ENCODE assay signal across 17 cellular contexts in the genomic region with DNA sequence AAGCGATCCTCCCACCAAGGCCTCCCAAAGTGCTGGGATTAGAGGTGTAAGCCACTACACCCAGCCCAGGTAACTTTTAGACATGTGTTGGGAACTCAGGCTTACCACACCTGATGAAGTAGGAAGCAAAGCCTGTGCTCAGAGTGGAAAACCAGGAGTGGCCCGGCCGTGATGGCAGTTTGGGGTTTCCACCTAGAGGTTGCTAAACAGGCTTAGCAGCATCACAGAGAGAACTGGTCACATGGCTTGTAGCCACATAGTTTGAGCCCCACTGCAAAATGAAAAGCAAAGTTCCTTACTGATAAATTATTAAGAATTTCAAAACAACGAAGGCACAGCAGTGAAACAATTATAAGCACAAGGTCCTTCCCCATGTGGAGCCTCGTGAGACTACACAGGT.
DNase-seq lines count a peak whose midpoint lies in the region; ATAC-seq and TF ChIP-seq lines count a peak whose summit lies in the region.
"Had no signal": no experiment of that assay in that cellular context is flagged by ENCODE, and none has a peak within 500 bp of the region (broad histone marks: within the 10 kb centered on the region; RNA-seq: fewer than 3 reads in every experiment).

No MANE protein-coding gene starts in this region.

- CTCF ChIA-PET in CD4-positive, alpha-beta T cell (lab: Charles Lee), result no interaction called here
- CTCF ChIA-PET in CD8-positive, alpha-beta T cell (lab: Charles Lee), result no interaction called here

- no peaks in the 10 kb centered on the region for H3K9me3 ChIP-seq in lower lobe of right lung
- no peaks in the 10 kb centered on the region for H3K9me3 ChIP-seq in CD4-positive, alpha-beta T cell (ENCODE audit: control insufficient read depth, low read length)
- no peaks in the 10 kb centered on the region for H3K9me3 ChIP-seq in CD8-positive, alpha-beta T cell (ENCODE audit: low read length)
- H3K9me3 ChIP-seq: adrenal gland, tibial artery had no signal

- no peak for TF ChIP-seq CTCF in choroid plexus epithelial cell (conservative IDR thresholded peaks at IDR 0.05; ENCODE audit: low read depth, low read length)
- TF ChIP-seq CTCF in lower lobe of right lung (IDR thresholded peaks at IDR 0.05), result no peak
- no peak for TF ChIP-seq CTCF in CD4-positive, alpha-beta T cell (IDR thresholded peaks at IDR 0.05)
- TF ChIP-seq CTCF in CD8-positive, alpha-beta T cell (IDR thresholded peaks at IDR 0.05), result no peak

- ATAC-seq in lower lobe of right lung, result peak; percentile 84 to 91
- no peak for ATAC-seq in CD4-positive, alpha-beta T cell (ENCODE audit: poor library complexity)
- ATAC-seq in CD8-positive, alpha-beta T cell, result no peak
- ATAC-seq: activated CD8-positive, alpha-beta T cell treated with anti-CD3 and anti-CD28 coated beads, Interleukin-2, amount 10 ng/mL, durations not matched to agents 7 days and 5 days; left ventricle myocardium superior; T-cell had no signal

- no peaks in the 10 kb centered on the region for H3K36me3 ChIP-seq in lower lobe of right lung
- H3K36me3 ChIP-seq in CD8-positive, alpha-beta T cell (ENCODE audit: insufficient read depth, low read length), result no peaks in the 10 kb centered on the region
- H3K36me3 ChIP-seq: adrenal gland, tibial artery had no signal

- POLR2A ChIA-PET in CD4-positive, alpha-beta T cell (lab: Charles Lee), result no interaction called here
- POLR2A ChIA-PET in CD8-positive, alpha-beta T cell (lab: Charles Lee), result no interaction called here

- no peaks in the 10 kb centered on the region for H3K36me3 Mint-ChIP-seq in CD4-positive, alpha-beta T cell (ENCODE audit: low read depth)
- no peaks in the 10 kb centered on the region for H3K36me3 Mint-ChIP-seq in CD8-positive, alpha-beta T cell
- H3K36me3 Mint-ChIP-seq: naive B cell, T-cell had no signal

- H3K4me3 Mint-ChIP-seq in CD4-positive, alpha-beta T cell, result no peak overlapping the region
- H3K4me3 Mint-ChIP-seq in CD8-positive, alpha-beta T cell, result no peak overlapping the region
- H3K4me3 Mint-ChIP-seq: activated CD8-positive, alpha-beta T cell treated with anti-CD3 and anti-CD28 coated beads, Interleukin-2, amount 10 ng/mL, durations not matched to agents 7 days and 5 days; central memory CD8-positive, alpha-beta T cell; naive B cell; T-cell had no signal

- no peaks in the 10 kb centered on the region for H3K9me3 Mint-ChIP-seq in CD4-positive, alpha-beta T cell
- H3K9me3 Mint-ChIP-seq in CD8-positive, alpha-beta T cell, result no peaks in the 10 kb centered on the region

- intact Hi-C loops in lower lobe of right lung (cut with DNase I), result no loop called here
- intact Hi-C loops in CD4-positive, alpha-beta T cell (cut with DNase I, micrococcal nuclease), result no loop called here
- intact Hi-C loops in CD8-positive, alpha-beta T cell (cut with DNase I, micrococcal nuclease), result no loop called here

- no peaks in the 10 kb centered on the region for H3K4me1 Mint-ChIP-seq in CD4-positive, alpha-beta T cell (ENCODE audit: low read depth)
- H3K4me1 Mint-ChIP-seq in CD8-positive, alpha-beta T cell (ENCODE audit: low read depth), result no peaks in the 10 kb centered on the region
- H3K4me1 Mint-ChIP-seq: central memory CD8-positive, alpha-beta T cell; naive B cell; T-cell had no signal

- no peak overlapping the region for H3K27ac Mint-ChIP-seq in CD4-positive, alpha-beta T cell
- H3K27ac Mint-ChIP-seq in CD8-positive, alpha-beta T cell, result no peak overlapping the region
- H3K27ac Mint-ChIP-seq: activated CD8-positive, alpha-beta T cell treated with anti-CD3 and anti-CD28 coated beads, Interleukin-2, amount 10 ng/mL, durations not matched to agents 7 days and 5 days; naive B cell; T-cell had no signal

- no peak overlapping the region for H3K27ac ChIP-seq in lower lobe of right lung
- H3K27ac ChIP-seq in CD4-positive, alpha-beta T cell (ENCODE audit: low read depth, low read length), result no peak overlapping the region
- H3K27ac ChIP-seq in CD8-positive, alpha-beta T cell (ENCODE audit: low read depth, low read length), result no peak overlapping the region
- H3K27ac ChIP-seq: adrenal gland, tibial artery had no signal

- H3K27me3 Mint-ChIP-seq in CD4-positive, alpha-beta T cell, result peaks cover 33% of the 10 kb centered on the region
- no peaks in the 10 kb centered on the region for H3K27me3 Mint-ChIP-seq in CD8-positive, alpha-beta T cell (ENCODE audit: low read depth)

- no peaks in the 10 kb centered on the region for H3K27me3 ChIP-seq in lower lobe of right lung (ENCODE audit: low read depth)
- no peaks in the 10 kb centered on the region for H3K27me3 ChIP-seq in CD4-positive, alpha-beta T cell (ENCODE audit: control insufficient read depth, insufficient read depth, low read length)
- no peaks in the 10 kb centered on the region for H3K27me3 ChIP-seq in CD8-positive, alpha-beta T cell (ENCODE audit: insufficient read depth, low read length)
- H3K27me3 ChIP-seq: adrenal gland, tibial artery had no signal

- H3K4me3 ChIP-seq in choroid plexus epithelial cell (ENCODE audit: low read depth, low read length), result no peak overlapping the region
- H3K4me3 ChIP-seq in lower lobe of right lung, result no peak overlapping the region
- no peak overlapping the region for H3K4me3 ChIP-seq in CD8-positive, alpha-beta T cell (ENCODE audit: low read depth, low read length)
- H3K4me3 ChIP-seq: adrenal gland, tibial artery had no signal

- H3K4me1 ChIP-seq in lower lobe of right lung, result no peaks in the 10 kb centered on the region
- no peaks in the 10 kb centered on the region for H3K4me1 ChIP-seq in CD8-positive, alpha-beta T cell (ENCODE audit: insufficient read depth, low read length)
- H3K4me1 ChIP-seq: adrenal gland, tibial artery had no signal

- DNase-seq in NCI-H748 (lab: John Stamatoyannopoulos, UW; ENCODE audit: unreplicated experiment), result peak; percentile 70
- DNase-seq in NCI-H748 treated with DMSO at 0.1 percent for 48 hours (lab: John Stamatoyannopoulos, UW), result no peak
- DNase-seq in choroid plexus epithelial cell (ENCODE audit: low read depth), result peak; percentile 4
- peak; percentile 68 for DNase-seq in lower lobe of right lung
- peak; percentile 77 for DNase-seq in ureter (ENCODE audit: low spot score)
- DNase-seq in activated gamma-delta T cell treated with Interleukin-2 at 50 U/mL for 16 hours, result no peak
- no peak for DNase-seq in CD4-positive, alpha-beta T cell
- DNase-seq in CD8-positive, alpha-beta T cell, result no peak
- DNase-seq: activated CD8-positive, alpha-beta T cell treated with anti-CD3 and anti-CD28 coated beads, Interleukin-2, amount 10 ng/mL, durations not matched to agents 7 days and 5 days; adrenal gland; effector CD8-positive, alpha-beta T cell; left ventricle myocardium superior; naive B cell; NCI-H226; T-cell; tibial artery had no signal

Comparison
In these comparisons a context has a peak if more than half of its experiments do, and no peak if none do; other contexts are left out.
1. DNase-seq: peak in NCI-H748 (single experiment), choroid plexus epithelial cell (single experiment), lower lobe of right lung (single experiment) and ureter (single experiment); none in NCI-H748 treated with DMSO at 0.1 percent for 48 hours (single experiment), activated gamma-delta T cell treated with Interleukin-2 at 50 U/mL for 16 hours (single experiment), CD4-positive, alpha-beta T cell (0 of 10) and CD8-positive, alpha-beta T cell (0 of 7).
2. ATAC-seq: peak in lower lobe of right lung (2 of 2); none in CD4-positive, alpha-beta T cell (single experiment) and CD8-positive, alpha-beta T cell (single experiment).